Comparison of ENCODE assay signal across 8 cellular contexts in the genomic region with DNA sequence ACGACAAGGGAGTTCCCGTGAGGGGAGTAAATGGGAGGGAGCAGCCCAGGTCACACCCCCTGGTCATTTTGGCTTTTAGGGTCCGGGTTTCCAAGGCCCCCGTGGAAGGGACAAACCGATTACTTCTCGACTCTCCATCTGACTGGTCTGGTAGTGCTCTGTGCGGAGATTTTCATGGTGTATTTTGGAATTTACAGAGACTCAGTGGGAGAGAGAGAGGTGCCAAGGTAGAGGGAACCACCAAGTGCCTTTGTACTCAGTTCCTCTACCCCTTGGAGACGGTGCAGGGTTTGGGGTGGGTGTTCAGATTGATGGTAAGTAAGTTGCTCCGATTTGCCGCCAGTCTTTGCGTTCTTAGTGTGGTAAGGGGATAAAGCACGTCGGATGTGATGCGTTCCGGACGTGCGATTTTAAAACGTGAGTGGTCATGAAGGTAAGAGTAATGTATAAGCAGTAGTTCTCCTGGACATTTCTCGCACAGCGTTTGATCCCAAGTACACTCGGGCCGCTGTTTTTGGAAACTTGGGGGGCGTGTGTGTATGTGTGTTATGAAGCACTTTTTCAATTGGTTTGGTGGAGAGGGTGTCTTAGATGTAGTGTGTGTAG. TPM values are rescaled to one million over a fixed set of nuclear protein-coding genes. Genes with fewer than 3 reads are reported as not detected.
DNase-seq lines count a peak whose midpoint lies in the region; ATAC-seq, FAIRE-seq and TF ChIP-seq lines count a peak whose summit lies in the region.

No MANE protein-coding gene starts in this region.

- no peak for TF ChIP-seq POLR2A in GM12892 (IDR thresholded peaks at IDR 0.05; ENCODE audit: low read depth, low read length)

- FAIRE-seq in GM12892 (lab: Jason Lieb, UNC) (peak; percentile 78), urothelium cell line (lab: Jason Lieb, UNC) (no peak)

- H3K36me3 Mint-ChIP-seq in osteocyte (ENCODE audit: unreplicated experiment): no peaks in the 10 kb centered on the region

- H3K4me3 Mint-ChIP-seq in osteocyte (ENCODE audit: unreplicated experiment): peak overlapping the region; percentile 93

- peak; percentile 27 for ATAC-seq in HG02571 (IDR thresholded peaks at IDR 0.05; ENCODE audit: unreplicated experiment)

- H3K4me3 ChIP-seq in fibroblast of the aortic adventitia (ENCODE audit: low read depth, low read length): peak overlapping the region; percentile 88

- H3K4me1 Mint-ChIP-seq in osteocyte (ENCODE audit: unreplicated experiment): peaks cover 33% of the 10 kb centered on the region

- H3K9me3 Mint-ChIP-seq in osteocyte (ENCODE audit: unreplicated experiment): no peaks in the 10 kb centered on the region

- peak overlapping the region; percentile 100 for H3K27ac Mint-ChIP-seq in osteocyte (ENCODE audit: unreplicated experiment)

- DNase-seq in GM12892 (ENCODE audit: insufficient read length) (no peak), NCI-H526 (lab: John Stamatoyannopoulos, UW) (peak; percentile 69 to 75), activated T-helper 1 cell treated with Interleukin-2 at 50 U/mL for 16 hours (ENCODE audit: low read depth) (peak; percentile 6), fibroblast of the aortic adventitia (ENCODE audit: low read depth) (peak; percentile 26), osteocyte (ENCODE audit: extremely low spot score, unreplicated experiment) (no peak), urothelium cell line (ENCODE audit: low spot score) (peak; percentile 11), kidney glomerular epithelial cell (lab: John Stamatoyannopoulos, UW) (no peak)

- H3K27me3 Mint-ChIP-seq in osteocyte (ENCODE audit: unreplicated experiment): peaks cover 8% of the 10 kb centered on the region

- TF ChIP-seq CTCF in fibroblast of the aortic adventitia (IDR thresholded peaks at IDR 0.05; ENCODE audit: insufficient read depth, low read length): no peak
- TF ChIP-seq CTCF in osteocyte (IDR thresholded peaks at IDR 0.05): no peak

RNA-seq across cellular contexts. Expression of a gene that starts 0.7 kb away (rescaled TPM):
- 7.4 TPM for polyA plus RNA-seq in GM12892 (2012; ENCODE audit: missing spikeins)
- total RNA-seq in fibroblast of the aortic adventitia (ENCODE audit: low replicate concordance): 44.2 and 53.3 TPM in 2 replicates
- total RNA-seq in osteocyte: 30.4 and 30.7 TPM in 2 replicates

Comparison
In these comparisons a context has a peak if more than half of its experiments do, and no peak if none do; other contexts are left out.
1. DNase-seq: peak in NCI-H526 (2 of 2), activated T-helper 1 cell treated with Interleukin-2 at 50 U/mL for 16 hours (single experiment), fibroblast of the aortic adventitia (single experiment) and urothelium cell line (single experiment); none in GM12892 (single experiment), osteocyte (single experiment) and kidney glomerular epithelial cell (single experiment).